12 cellular contexts compared by ENCODE assay signal in genomic region chr1:109914587-109915240, GRCh38. TPM values are rescaled to one million over a fixed set of nuclear protein-coding genes. Genes with fewer than 3 reads are reported as not detected.
DNase-seq lines count a peak whose midpoint lies in the region; ATAC-seq, FAIRE-seq and TF ChIP-seq lines count a peak whose summit lies in the region.
"Had no signal": no experiment of that assay in that cellular context is flagged by ENCODE, and none has a peak within 500 bp of the region (broad histone marks: within the 10 kb centered on the region; RNA-seq: fewer than 3 reads in every experiment).

No MANE protein-coding gene starts in this region.

- no peak for ATAC-seq in HepG2
- no peak for ATAC-seq in right lobe of liver
- ATAC-seq in GM18870 (IDR thresholded peaks at IDR 0.05; ENCODE audit: unreplicated experiment), result no peak
- no peak for ATAC-seq in GM19467 (IDR thresholded peaks at IDR 0.05; ENCODE audit: unreplicated experiment)
- ATAC-seq in GM18505 (IDR thresholded peaks at IDR 0.05; ENCODE audit: unreplicated experiment), result no peak
- no peak for ATAC-seq in left lung

- H2AFZ ChIP-seq in HepG2 (ENCODE audit: low read length), result no peak overlapping the region

- no peak overlapping the region for H3K27ac ChIP-seq in HepG2 (ENCODE audit: extremely low read length, insufficient read depth, low read length)
- H3K27ac ChIP-seq in right lobe of liver, result no peak overlapping the region
- H3K27ac ChIP-seq in muscle layer of colon (ENCODE audit: low read depth, low read length), result peak overlapping the region; percentile 29
- H3K27ac ChIP-seq in left lung, result peak overlapping the region in 1 of 2 donors; percentile 31
- H3K27ac ChIP-seq: BLaER1 treated with 17β-estradiol and CSF1 and Interleukin-3, amounts not matched to agents 10 nM and 100 nM; cardiac muscle cell had no signal

- H3K9ac ChIP-seq in HepG2 (ENCODE audit: insufficient read depth, low read depth, low read length), result no peak overlapping the region
- no peak overlapping the region for H3K9ac ChIP-seq in muscle layer of colon (ENCODE audit: low read length)
- H3K9ac ChIP-seq: BLaER1 treated with 17β-estradiol and CSF1 and Interleukin-3, amounts not matched to agents 10 nM and 100 nM had no signal

- peaks cover 28% of the 10 kb centered on the region for H3K79me2 ChIP-seq in HepG2 (ENCODE audit: insufficient read depth, low read length)

- no peak for TF ChIP-seq CTCF in HepG2 (CRISPR knock-in tag; IDR thresholded peaks at IDR 0.05)
- no peak for TF ChIP-seq CTCF in right lobe of liver (IDR thresholded peaks at IDR 0.05)
- TF ChIP-seq CTCF in left lung (IDR thresholded peaks at IDR 0.05), result no peak

- no peak for TF ChIP-seq POLR2A in HepG2 (IDR thresholded peaks at IDR 0.05; ENCODE audit: insufficient read depth in 1 of 2, low read depth in 2 of 2, low read length in 2 of 2)
- TF ChIP-seq POLR2A in right lobe of liver (IDR thresholded peaks at IDR 0.05), result no peak
- no peak for TF ChIP-seq POLR2A in GM18505 (IDR thresholded peaks at IDR 0.05; ENCODE audit: borderline replicate concordance, extremely low read depth, insufficient read depth, insufficient read length)

- H3K27me3 ChIP-seq in HepG2 (ENCODE audit: control insufficient read depth in 1 of 2, insufficient read depth in 2 of 2, low read length in 2 of 2) (peaks cover 0 to 6% of the 10 kb centered on the region in 2 experiments; a peak in 2 of 5 replicates), right lobe of liver (no peaks in the 10 kb centered on the region), muscle layer of colon (ENCODE audit: control insufficient read depth in 1 of 2, insufficient read depth in 2 of 2, low read length in 2 of 2) (no peaks in the 10 kb centered on the region), left lung (peaks cover 0 to 22% of the 10 kb centered on the region in 2 donors)

- CTCF ChIA-PET in HepG2 (lab: Yijun Ruan, JAX; ENCODE audit: low intra/inter-chr PET ratio, low total read pairs), result no interaction called here

- H4K20me1 ChIP-seq in HepG2 (ENCODE audit: insufficient read depth, low read length), result no peaks in the 10 kb centered on the region

- TF ChIP-seq EP300 in HepG2 (IDR thresholded peaks at IDR 0.05; ENCODE audit: low read depth in 2 of 2, low read length in 2 of 2), result no peak
- no peak for TF ChIP-seq EP300 in HepG2 (CRISPR knock-in tag; IDR thresholded peaks at IDR 0.05; ENCODE audit: borderline replicate concordance)

- WGBS in HepG2 (ENCODE audit: low lambda C conversion rate), result 92% methylated on average over 2 of the region's 6 CpGs
- 58% methylated on average over 3 of the region's 6 CpGs for WGBS in right lobe of liver (ENCODE audit: insufficient coverage, low coverage, low lambda C conversion rate, missing lambda C conversion rate)

- H3K4me1 ChIP-seq in HepG2 (ENCODE audit: insufficient read depth, low read length) (peaks cover 58% of the 10 kb centered on the region), right lobe of liver (peaks cover 0 to 30% (median 10%) of the 10 kb centered on the region in 4 donors), muscle layer of colon (ENCODE audit: insufficient read depth, low read length) (peaks cover 32% of the 10 kb centered on the region), left lung (peaks cover 13 to 55% of the 10 kb centered on the region in 2 donors)

- in situ Hi-C loops in HepG2 (cut with HindIII; ENCODE audit: extremely low pct_ligation_motif_present, low pct_unique_long_range_greater_than_20kb), result no loop called here

- BruUV-seq in HepG2 (replicated peaks; lab: Mats Ljungman, UMichigan), result no TSS peak

- no peak for TF ChIP-seq RAD21 in HepG2 (CRISPR knock-in tag; IDR thresholded peaks at IDR 0.05)

- H3K36me3 ChIP-seq in HepG2 (replicated peaks in 1 of 2; ENCODE audit: control insufficient read depth in 1 of 2, insufficient read depth in 2 of 2, low read length in 2 of 2) (peaks cover 0 to 26% of the 10 kb centered on the region in 2 experiments; a peak in 3 of 5 replicates), right lobe of liver (peaks cover 3 to 43% (median 25%) of the 10 kb centered on the region in 4 donors), muscle layer of colon (ENCODE audit: insufficient read depth, low read length) (peaks cover 45% of the 10 kb centered on the region), left lung (peaks cover 0 to 50% of the 10 kb centered on the region in 2 donors)

- POLR2A ChIA-PET in HepG2 (lab: Yijun Ruan, JAX), result no interaction called here

- intact Hi-C loops in HepG2 (cut with micrococcal nuclease; ENCODE audit: unreplicated experiment) (loop anchor here (5.0 kb wide), 2 partner anchors 122 to 137 kb away; no protein-coding TSS in a partner anchor), right lobe of liver (cut with DNase I) (loop anchor here in 1 of 2 donors (10.0 kb wide), 1 partner anchor 60 kb away; no protein-coding TSS in a partner anchor), left lung (cut with DNase I) (loop anchor here in 1 of 2 donors (10.0 kb wide), 1 partner anchor 120 kb away; no protein-coding TSS in a partner anchor)

- no peak for FAIRE-seq in HepG2 (lab: Jason Lieb, UNC)

- H3K4me2 ChIP-seq in HepG2 (ENCODE audit: low read depth, low read length), result no peak overlapping the region
- H3K4me2 ChIP-seq: BLaER1 treated with 17β-estradiol and CSF1 and Interleukin-3, amounts not matched to agents 10 nM and 100 nM had no signal

- H3K4me3 ChIP-seq in HepG2 (replicated peaks in 1 of 3; ENCODE audit: insufficient read depth in 1 of 3, low read depth in 2 of 3, low read length in 3 of 3) (no peak overlapping the region), right lobe of liver (no peak overlapping the region), muscle layer of colon (ENCODE audit: low read depth in 1 of 2, low read length in 2 of 2) (peak overlapping the region in 1 of 2 donors; percentile 16), left lung (no peak overlapping the region)
- H3K4me3 ChIP-seq: BLaER1 treated with 17β-estradiol and CSF1 and Interleukin-3, amounts not matched to agents 10 nM and 100 nM; cardiac muscle cell had no signal

- DNase-seq in HepG2 (ENCODE audit: low spot score), result no peak
- DNase-seq in right lobe of liver, result no peak
- peak; percentile 87 for DNase-seq in dedifferentiated amniotic fluid mesenchymal stem cell (ENCODE audit: extremely low spot score)
- DNase-seq in left lung, result no peak
- DNase-seq: mesendoderm, NCI-H1092 had no signal

- H3K9me3 ChIP-seq in HepG2 (ENCODE audit: low read length), result no peaks in the 10 kb centered on the region
- no peaks in the 10 kb centered on the region for H3K9me3 ChIP-seq in right lobe of liver
- no peaks in the 10 kb centered on the region for H3K9me3 ChIP-seq in muscle layer of colon (ENCODE audit: low read length)
- no peaks in the 10 kb centered on the region for H3K9me3 ChIP-seq in left lung
- H3K9me3 ChIP-seq: BLaER1 treated with 17β-estradiol and CSF1 and Interleukin-3, amounts not matched to agents 10 nM and 100 nM had no signal

TF ChIP-seq in HepG2, 621 proteins besides CTCF, POLR2A, EP300 and RAD21 (continues in another document):
- TF ChIP-seq BORCS8-MEF2B (CRISPR knock-in tag; IDR thresholded peaks at IDR 0.05), result no peak
- no peak for TF ChIP-seq ZNF10 (CRISPR knock-in tag; IDR thresholded peaks at IDR 0.05; ENCODE audit: borderline replicate concordance, low read depth)
- no peak for TF ChIP-seq ZNF576 (CRISPR knock-in tag; IDR thresholded peaks at IDR 0.05)

RNA-seq across cellular contexts. Expression of gene CSF1, which starts 4.1 kb away (rescaled TPM):
- total RNA-seq in HepG2 (2016; rRNA removed; fragmentation: Illumina TruSeq; extraction: Trizol), result 1.9 and 4.6 TPM in 2 replicates
- 0.71 and 1.2 TPM in 2 replicates for total RNA-seq in HepG2 (2016; cell fraction: cytosol; rRNA removed; fragmentation: Illumina TruSeq; extraction: Trizol; ENCODE audit: low read depth)
- 1.8 and 4.9 TPM in 2 replicates for total RNA-seq in HepG2 (2016; cell fraction: insoluble cytoplasmic fraction; rRNA removed; fragmentation: Illumina TruSeq; extraction: Trizol)
- 1.3 and 2.0 TPM in 2 replicates for total RNA-seq in HepG2 (2016; cell fraction: membrane; rRNA removed; fragmentation: Illumina TruSeq; extraction: Trizol)
- 7.8 and 7.9 TPM in 2 replicates for total RNA-seq in HepG2 (2016; cell fraction: nucleus; rRNA removed; fragmentation: Illumina TruSeq; extraction: Trizol)
- polyA plus RNA-seq in HepG2 (2011; rRNA removed), result 13.3 and 21.0 TPM in 2 replicates
- polyA plus RNA-seq in HepG2 (2011; cell fraction: cytosol; rRNA removed), result 10.4 and 15.2 TPM in 2 replicates
- 23.0 and 27.9 TPM in 2 replicates for polyA plus RNA-seq in HepG2 (2011; cell fraction: nucleus; rRNA removed)
- polyA plus RNA-seq in HepG2 (2012), result 5.3 and 17.7 TPM in 2 replicates
- 0.42 and 0.62 TPM in 2 replicates for polyA plus RNA-seq in HepG2 (2016; cell fraction: cytosol; fragmentation: Illumina TruSeq; extraction: Trizol; ENCODE audit: low read depth)
- polyA plus RNA-seq in HepG2 (2016; cell fraction: insoluble cytoplasmic fraction; fragmentation: Illumina TruSeq; extraction: Trizol; ENCODE audit: low read depth), result 1.8 and 2.7 TPM in 2 replicates
- 0.71 and 1.0 TPM in 2 replicates for polyA plus RNA-seq in HepG2 (2016; cell fraction: membrane; fragmentation: Illumina TruSeq; extraction: Trizol; ENCODE audit: low read depth)
- polyA plus RNA-seq in HepG2 (2016; cell fraction: nucleus; fragmentation: Illumina TruSeq; extraction: Trizol; ENCODE audit: insufficient read depth, low read depth), result 14.8 and 15.3 TPM in 2 replicates
- 1.1 and 12.0 TPM in 2 replicates for polyA minus RNA-seq in HepG2 (2011; rRNA and poly(A)+ RNA removed; ENCODE audit: low replicate concordance)
- 11.0 and 19.9 TPM in 2 replicates for polyA minus RNA-seq in HepG2 (2011; cell fraction: cytosol; rRNA and poly(A)+ RNA removed)
- 7.9 and 15.2 TPM in 2 replicates for polyA minus RNA-seq in HepG2 (2011; cell fraction: nucleus; rRNA and poly(A)+ RNA removed)
- 10 to 100 TPM in 5 of 6 experiments, 1 to 10 TPM in 1; 4.8 to 44.1 (median 22.0) TPM for total RNA-seq in right lobe of liver
- total RNA-seq in left lung, result 10 to 100 TPM; 45.7 to 68.0 TPM
